Comparison of ENCODE assay signal across 8 cellular contexts in the genomic region with DNA sequence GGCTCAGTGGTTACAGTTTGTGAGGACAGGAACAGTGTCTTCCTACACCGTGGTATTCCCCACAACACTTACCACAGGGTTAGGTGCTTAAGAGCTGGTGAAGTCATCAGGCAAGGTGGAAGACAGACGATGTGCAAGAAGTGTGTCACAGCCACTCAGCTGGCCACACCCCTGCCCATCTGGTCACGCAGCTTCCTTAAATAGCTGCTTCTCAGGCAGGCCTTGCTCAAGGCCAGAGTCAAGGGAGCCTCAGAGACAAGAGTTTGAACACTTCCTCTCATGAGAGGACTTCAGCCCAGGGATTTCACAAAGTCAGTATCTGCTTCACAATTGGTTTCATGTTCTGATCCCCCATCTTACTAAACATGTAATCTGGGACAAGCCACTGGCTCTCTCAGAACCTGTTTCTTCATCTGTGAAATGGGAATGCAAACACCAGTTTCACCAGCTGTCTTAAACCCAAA.
DNase-seq lines count a peak whose midpoint lies in the region; ATAC-seq and TF ChIP-seq lines count a peak whose summit lies in the region.

No MANE protein-coding gene starts in this region.

- peak; percentile 89 for ATAC-seq in GM18505 (IDR thresholded peaks at IDR 0.05; ENCODE audit: unreplicated experiment)
- peak; percentile 94 for ATAC-seq in GM21619 (IDR thresholded peaks at IDR 0.05; ENCODE audit: unreplicated experiment)
- ATAC-seq in natural killer cell treated with Interleukin-12 subunit alpha and Interleukin-12 subunit beta and Interleukin-15 and Interleukin-18, amount 100 ng/mL, for 72 hours, result peak; percentile 93 to 95

- no peaks in the 10 kb centered on the region for H3K9me3 Mint-ChIP-seq in MCF 10A (ENCODE audit: unreplicated experiment)
- no peaks in the 10 kb centered on the region for H3K9me3 Mint-ChIP-seq in natural killer cell treated with Interleukin-12 subunit alpha and Interleukin-12 subunit beta and Interleukin-15 and Interleukin-18, amount 100 ng/mL, for 72 hours

- POLR2A ChIA-PET in MCF 10A (lab: Yijun Ruan, JAX), result interaction anchor here (1.4 kb wide), 1 partner anchor 14 kb away, joined by 4 read pairs; no protein-coding TSS in a partner anchor

- H3K27ac Mint-ChIP-seq in MCF 10A (ENCODE audit: low read depth, unreplicated experiment), result peak overlapping the region; percentile 67
- H3K27ac Mint-ChIP-seq in natural killer cell treated with Interleukin-12 subunit alpha and Interleukin-12 subunit beta and Interleukin-15 and Interleukin-18, amount 100 ng/mL, for 72 hours, result peak overlapping the region; percentile 62 to 84

- no peak overlapping the region for H3K4me3 Mint-ChIP-seq in MCF 10A (ENCODE audit: unreplicated experiment)
- peak overlapping the region; percentile 23 for H3K4me3 Mint-ChIP-seq in natural killer cell treated with Interleukin-12 subunit alpha and Interleukin-12 subunit beta and Interleukin-15 and Interleukin-18, amount 100 ng/mL, for 72 hours

- no peak for TF ChIP-seq CTCF in MCF 10A (IDR thresholded peaks at IDR 0.05; ENCODE audit: unreplicated experiment)

- intact Hi-C loops in MCF 10A (cut with micrococcal nuclease), result no loop called here

- no peaks in the 10 kb centered on the region for H3K36me3 Mint-ChIP-seq in MCF 10A (ENCODE audit: insufficient read depth, unreplicated experiment)
- peaks cover 10% of the 10 kb centered on the region for H3K36me3 Mint-ChIP-seq in natural killer cell treated with Interleukin-12 subunit alpha and Interleukin-12 subunit beta and Interleukin-15 and Interleukin-18, amount 100 ng/mL, for 72 hours

- peak; percentile 27 for TF ChIP-seq POLR2A in GM18505 (IDR thresholded peaks at IDR 0.05; ENCODE audit: borderline replicate concordance, extremely low read depth, insufficient read depth, insufficient read length)

- DNase-seq in HT1080 (ENCODE audit: low read depth) (peak; percentile 38), MCF 10A (ENCODE audit: unreplicated experiment) (peak; percentile 51), ecto neural progenitor cell (ENCODE audit: low spot score) (no peak)
- DNase-seq in natural killer cell treated with Interleukin-12 subunit alpha and Interleukin-12 subunit beta and Interleukin-15 and Interleukin-18, amount 100 ng/mL, for 72 hours (ENCODE audit: low spot score), result peak; percentile 76
- no peak for DNase-seq in activated effector memory CD4-positive, alpha-beta T cell treated with Interleukin-2 at 50 U/mL for 16 hours
- DNase-seq in activated T-cell treated with anti-CD3 and anti-CD28 coated beads, Interleukin-2, amount 50 U/mL, for 48 hours, result no peak

- peaks cover 32% of the 10 kb centered on the region for H3K4me1 Mint-ChIP-seq in MCF 10A (ENCODE audit: insufficient read depth, unreplicated experiment)
- peaks cover 7 to 22% of the 10 kb centered on the region in 2 donors for H3K4me1 Mint-ChIP-seq in natural killer cell treated with Interleukin-12 subunit alpha and Interleukin-12 subunit beta and Interleukin-15 and Interleukin-18, amount 100 ng/mL, for 72 hours (ENCODE audit: low read depth in 2 of 2)

- no TSS peak for BruUV-seq in MCF 10A (replicated peaks; lab: Mats Ljungman, UMichigan)

- CTCF ChIA-PET in MCF 10A (lab: Yijun Ruan, JAX), result no interaction called here

- no peaks in the 10 kb centered on the region for H3K27me3 Mint-ChIP-seq in MCF 10A (ENCODE audit: insufficient read depth, unreplicated experiment)
- no peaks in the 10 kb centered on the region for H3K27me3 Mint-ChIP-seq in natural killer cell treated with Interleukin-12 subunit alpha and Interleukin-12 subunit beta and Interleukin-15 and Interleukin-18, amount 100 ng/mL, for 72 hours

Comparison
In these comparisons a context has a peak if more than half of its experiments do, and no peak if none do; other contexts are left out.
1. DNase-seq: peak in HT1080 (single experiment), MCF 10A (single experiment) and natural killer cell treated with Interleukin-12 subunit alpha and Interleukin-12 subunit beta and Interleukin-15 and Interleukin-18, amount 100 ng/mL, for 72 hours (single experiment); none in ecto neural progenitor cell (single experiment), activated effector memory CD4-positive, alpha-beta T cell treated with Interleukin-2 at 50 U/mL for 16 hours (single experiment) and activated T-cell treated with anti-CD3 and anti-CD28 coated beads, Interleukin-2, amount 50 U/mL, for 48 hours (0 of 2).
2. Peak in every context shown above with its lines, with median percentiles within 50 percentile points of each other: ATAC-seq.